8 cellular contexts compared by ENCODE assay signal in genomic region chr5:176533894-176534611, GRCh38. TPM values are rescaled to one million over a fixed set of nuclear protein-coding genes. Genes with fewer than 3 reads are reported as not detected.
A peak's percentile ranks its signal among the peaks of the same experiment; 100 is the strongest.
DNase-seq lines count a peak whose midpoint lies in the region; ATAC-seq and TF ChIP-seq lines count a peak whose summit lies in the region.

No MANE protein-coding gene starts in this region.

- ATAC-seq in T-cell (replicated peaks in 1 of 4) (peak in 3 of 4 experiments; percentile 10 to 21 (median 14)), GM21576 (IDR thresholded peaks at IDR 0.05; ENCODE audit: unreplicated experiment) (no peak), HG03135 (IDR thresholded peaks at IDR 0.05; ENCODE audit: unreplicated experiment) (no peak)

- no peak for TF ChIP-seq CTCF in colonic mucosa (IDR thresholded peaks at IDR 0.05)
- no peak for TF ChIP-seq CTCF in nephron (IDR thresholded peaks at IDR 0.05; ENCODE audit: unreplicated experiment in 3 of 3)

- POLR2A ChIA-PET in T-cell (lab: Charles Lee), result interaction anchor here in 1 of 2 donors (0.5 to 1.7 kb wide), 3 partner anchors 10 to 86 kb away, joined by 3 to 7 read pairs (median 3); partner anchors contain the start of gene FAF2

- H3K9ac ChIP-seq in colonic mucosa (ENCODE audit: low read depth in 2 of 2, low read length in 2 of 2), result peak overlapping the region; percentile 13 to 99

- H3K4me1 Mint-ChIP-seq in T-cell (peaks cover 58 to 65% (median 64%) of the 10 kb centered on the region in 3 donors), nephron (peaks cover 51% of the 10 kb centered on the region)

- H3K9me3 Mint-ChIP-seq in T-cell (no peaks in the 10 kb centered on the region), nephron (no peaks in the 10 kb centered on the region)

- peak overlapping the region; percentile 97 for H3K27ac ChIP-seq in colonic mucosa

- H3K27ac Mint-ChIP-seq in T-cell (peak overlapping the region; percentile 98 to 100), nephron (peak overlapping the region; percentile 98 to 99 (median 98))

- H3K27me3 Mint-ChIP-seq in T-cell (no peaks in the 10 kb centered on the region), nephron (ENCODE audit: low read depth) (no peaks in the 10 kb centered on the region)

- H3K27me3 ChIP-seq in colonic mucosa, result no peaks in the 10 kb centered on the region

- CTCF ChIA-PET in T-cell (lab: Charles Lee), result interaction anchor here (0.6 to 1.2 kb wide), 2 partner anchors 10 to 872 kb away, joined by 5 to 8 read pairs; no protein-coding TSS in a partner anchor

- peak overlapping the region; percentile 97 to 99 (median 98) for H3K4me3 Mint-ChIP-seq in T-cell
- H3K4me3 Mint-ChIP-seq in nephron, result peak overlapping the region; percentile 98 to 100 (median 99)

- intact Hi-C loops in colonic mucosa (cut with DNase I), result loop anchor here (10.0 kb wide), 1 partner anchor 119 kb away; the partner anchor contains the start of gene CLTB

- H3K36me3 Mint-ChIP-seq in T-cell (peaks cover 23% of the 10 kb centered on the region), nephron (ENCODE audit: low read depth) (peaks cover 12% of the 10 kb centered on the region)

- H3K4me1 ChIP-seq in colonic mucosa, result peaks cover 22% of the 10 kb centered on the region

- peak overlapping the region; percentile 81 for H3K4me3 ChIP-seq in colonic mucosa

- H3K36me3 ChIP-seq in colonic mucosa, result peaks cover 7% of the 10 kb centered on the region

- DNase-seq in DMS 273 (lab: John Stamatoyannopoulos, UW; ENCODE audit: unreplicated experiment), result peak; percentile 77
- DNase-seq in DMS 273 treated with DMSO at 0.1 percent for 48 hours (lab: John Stamatoyannopoulos, UW), result no peak
- peak in 32 of 34 experiments; percentile 43 to 66 (median 52) for DNase-seq in T-cell
- DNase-seq in colonic mucosa, result peak; percentile 69
- no peak for DNase-seq in amniotic stem cell (lab: John Stamatoyannopoulos, UW)

- H3K9me3 ChIP-seq in colonic mucosa, result no peaks in the 10 kb centered on the region

RNA-seq across cellular contexts. Expression of gene RNF44, which starts 3.1 kb away (rescaled TPM):
- total RNA-seq in T-cell (100 to 1,000 TPM; 250 to 319 (median 294) TPM), colonic mucosa (10 to 100 TPM; 58.2 to 67.5 TPM)

RNA-seq across cellular contexts. Expression of gene CDHR2, which starts 15.1 kb away (rescaled TPM):
- 1 to 10 TPM; 1.6 to 3.1 (median 2.8) TPM for total RNA-seq in T-cell
- 10 to 100 TPM; 42.8 to 60.2 TPM for total RNA-seq in colonic mucosa

Comparison
In these comparisons a context has a peak if more than half of its experiments do, and no peak if none do; other contexts are left out.
1. DNase-seq: peak in DMS 273 (single experiment), T-cell (32 of 34) and colonic mucosa (single experiment); none in DMS 273 treated with DMSO at 0.1 percent for 48 hours (single experiment) and amniotic stem cell (single experiment).
2. ATAC-seq: peak in T-cell (3 of 4); none in GM21576 (single experiment) and HG03135 (single experiment).
3. RNA of gene CDHR2, which starts 15.1 kb away (total RNA-seq): 42.8 to 60.2 TPM in colonic mucosa; 1.6 to 3.1 TPM in T-cell; every median in the first group is over 10 times any median in the second.